19 cellular contexts compared by ENCODE assay signal in genomic region chr1:6163973-6164617, GRCh38. TPM values are rescaled to one million over a fixed set of nuclear protein-coding genes. Genes with fewer than 3 reads are reported as not detected.
A peak's percentile ranks its signal among the peaks of the same experiment; 100 is the strongest.
DNase-seq lines count a peak whose midpoint lies in the region; ATAC-seq and TF ChIP-seq lines count a peak whose summit lies in the region.
"Had no signal": no experiment of that assay in that cellular context is flagged by ENCODE, and none has a peak within 500 bp of the region (broad histone marks: within the 10 kb centered on the region; RNA-seq: fewer than 3 reads in every experiment).

No MANE protein-coding gene starts in this region.

- H3K9me3 ChIP-seq in heart right ventricle (no peaks in the 10 kb centered on the region), Panc1 (ENCODE audit: control insufficient read depth, insufficient read depth, low read depth, low read length) (no peaks in the 10 kb centered on the region)
- H3K9me3 ChIP-seq: SJCRH30 had no signal

- H3K18ac ChIP-seq in mesendoderm (ENCODE audit: low read length) = no peak overlapping the region

- no peak overlapping the region for H3K4ac ChIP-seq in mesendoderm (ENCODE audit: low read depth, low read length)

- ATAC-seq in Right ventricle myocardium inferior (no peak), heart right ventricle (no peak), Panc1 (no peak)
- ATAC-seq: PC-3, T-cell had no signal

- H3K27ac ChIP-seq in heart right ventricle (no peak overlapping the region), Panc1 (ENCODE audit: low read length) (no peak overlapping the region), mesendoderm (ENCODE audit: low read depth, low read length) (no peak overlapping the region)
- H3K27ac ChIP-seq: RWPE1, SJCRH30 had no signal

- no peak overlapping the region for H3K9ac ChIP-seq in mesendoderm (ENCODE audit: low read length)

- no peaks in the 10 kb centered on the region for H3K79me2 ChIP-seq in mesendoderm (ENCODE audit: control insufficient read depth, insufficient read depth, low read length)

- H3K36me3 ChIP-seq in heart right ventricle = no peaks in the 10 kb centered on the region
- H3K36me3 ChIP-seq in Panc1 (ENCODE audit: control insufficient read depth, insufficient read depth, low read length) = no peaks in the 10 kb centered on the region
- no peaks in the 10 kb centered on the region for H3K36me3 ChIP-seq in mesendoderm (ENCODE audit: control insufficient read depth, insufficient read depth, low read length)
- H3K36me3 ChIP-seq: SJCRH30 had no signal

- CTCF ChIA-PET in Panc1 (lab: Charles Lee) = no interaction called here

- no peak overlapping the region for H4K5ac ChIP-seq in mesendoderm (ENCODE audit: low read length)

- no peak overlapping the region for H3K23ac ChIP-seq in mesendoderm (ENCODE audit: low read length)

- no peak overlapping the region for H3K56ac ChIP-seq in mesendoderm (ENCODE audit: low read length)

- no peak overlapping the region for H2BK5ac ChIP-seq in mesendoderm (ENCODE audit: low read length)

- H2AK5ac ChIP-seq in mesendoderm (ENCODE audit: low read length) = no peak overlapping the region

- POLR2A ChIA-PET in Panc1 (lab: Charles Lee) = no interaction called here

- no peak overlapping the region for H3K4me2 ChIP-seq in mesendoderm (ENCODE audit: low read length)

- DNase-seq in Right ventricle myocardium inferior (ENCODE audit: missing footprints) (peak; percentile 7), heart right ventricle (no peak), Panc1 (ENCODE audit: low read depth, low spot score) (no peak), middle frontal gyrus (ENCODE audit: extremely low spot score, low spot score) (peak; percentile 44), NCI-H2081 treated with DMSO at 0.1 percent for 48 hours (lab: John Stamatoyannopoulos, UW) (no peak), HK-2 (ENCODE audit: unreplicated experiment) (no peak), mesendoderm (no peak)
- DNase-seq: CD4-positive, CD25-positive, alpha-beta regulatory T cell; Karpas-422; MV-4-11; NCI-H1105 treated with DMSO at 0.1 percent for 48 hours; NCI-H1694; NCI-H2081; NCI-H226; PC-3; SJCRH30; T-cell had no signal

- H3K27me3 ChIP-seq in heart right ventricle (peaks cover 0 to 77% (median 49%) of the 10 kb centered on the region in 7 donors), Panc1 (ENCODE audit: control insufficient read depth, insufficient read depth, low read length) (no peaks in the 10 kb centered on the region), mesendoderm (ENCODE audit: insufficient read depth, low read length, poor library complexity) (no peaks in the 10 kb centered on the region)

- intact Hi-C loops in Right ventricle myocardium inferior (cut with DNase I) = no loop called here
- intact Hi-C loops in heart right ventricle (cut with DNase I) = no loop called here
- intact Hi-C loops in Panc1 (cut with micrococcal nuclease; ENCODE audit: unreplicated experiment) = no loop called here

- no peaks in the 10 kb centered on the region for H3K79me1 ChIP-seq in mesendoderm (ENCODE audit: low read length)

- no peak overlapping the region for H2BK120ac ChIP-seq in mesendoderm (ENCODE audit: low read depth, low read length)

- H2BK15ac ChIP-seq in mesendoderm (replicated peaks; ENCODE audit: low read depth) = no peak overlapping the region

- in situ Hi-C loops in Panc1 (cut with HindIII; ENCODE audit: low pct_unique_long_range_greater_than_20kb, low sequenced_read_pairs) = no loop called here

- no peak overlapping the region for H4K8ac ChIP-seq in mesendoderm (ENCODE audit: low read depth, low read length)

- 69 to 70% methylated on average over 19 of the region's 19 CpGs for WGBS in heart right ventricle, 2 donors
- WGBS in mesendoderm (ENCODE audit: extremely low coverage, insufficient coverage, low lambda C conversion rate) = no CpG with 5 or more reads among the region's 19 CpGs

- peaks cover 0 to 7% (median 0%) of the 10 kb centered on the region in 9 donors for H3K4me1 ChIP-seq in heart right ventricle
- H3K4me1 ChIP-seq in Panc1 (ENCODE audit: control insufficient read depth, insufficient read depth, low read length) = no peaks in the 10 kb centered on the region
- H3K4me1 ChIP-seq in mesendoderm (ENCODE audit: control insufficient read depth, low read depth, low read length) = no peaks in the 10 kb centered on the region
- H3K4me1 ChIP-seq: SJCRH30 had no signal

- TF ChIP-seq CTCF in heart right ventricle (IDR thresholded peaks at IDR 0.05) = no peak
- TF ChIP-seq CTCF in Panc1 (IDR thresholded peaks at IDR 0.05) = no peak

- no peak overlapping the region for H3K4me3 ChIP-seq in heart right ventricle
- no peak overlapping the region for H3K4me3 ChIP-seq in Panc1 (ENCODE audit: low read depth in 2 of 2, low read length in 2 of 2)
- H3K4me3 ChIP-seq in mesendoderm (ENCODE audit: low read length) = no peak overlapping the region
- H3K4me3 ChIP-seq: SJCRH30 had no signal

- BruUV-seq in Panc1 (replicated peaks; lab: Mats Ljungman, UMichigan) = TSS peak; percentile 52

RNA-seq across cellular contexts. Expression of gene CHD5, which starts 16.0 kb away (rescaled TPM):
- total RNA-seq in Right ventricle myocardium inferior (0.05 TPM), heart right ventricle (under 1 TPM; 0.02 to 0.78 (median 0.25) TPM), Panc1 (2021; ENCODE audit: unreplicated experiment) (62.9 TPM)
- under 1 TPM; 0.01 to 0.07 TPM for polyA plus RNA-seq in heart right ventricle
- polyA plus RNA-seq in Panc1 (2012; ENCODE audit: insufficient read length) = 72.6 TPM
- polyA plus RNA-seq in mesendoderm (2013, experiment 1 of 2) = 0.35 TPM
- 0.53 TPM for polyA plus RNA-seq in mesendoderm (2013, experiment 2 of 2)
- total RNA-seq: CD4-positive, CD25-positive, alpha-beta regulatory T cell had no signal
- polyA plus RNA-seq: CD4-positive, CD25-positive, alpha-beta regulatory T cell; IgD-negative memory B cell had no signal

RNA-seq across cellular contexts. Expression of gene RPL22, which starts 35.3 kb away (rescaled TPM):
- total RNA-seq in Right ventricle myocardium inferior (264 TPM), heart right ventricle (100 to 1,000 TPM; 223 to 298 (median 273) TPM), Panc1 (2021; ENCODE audit: unreplicated experiment) (309 TPM)
- polyA plus RNA-seq in heart right ventricle = 100 to 1,000 TPM; 295 to 639 TPM
- polyA plus RNA-seq in Panc1 (2012; ENCODE audit: insufficient read length) = 319 TPM
- 1,162 TPM for polyA plus RNA-seq in mesendoderm (2013, experiment 1 of 2)
- polyA plus RNA-seq in mesendoderm (2013, experiment 2 of 2) = 1,142 TPM

RNA-seq across cellular contexts. Expression of gene RNF207, which starts 41.8 kb away (rescaled TPM):
- total RNA-seq in Right ventricle myocardium inferior (54.6 TPM), heart right ventricle (100 to 1,000 TPM in 1 of 10 donors, 10 to 100 TPM in 9; 30.6 to 101 (median 67.4) TPM), Panc1 (2021; ENCODE audit: unreplicated experiment) (115 TPM)
- polyA plus RNA-seq in heart right ventricle = 100 to 1,000 TPM in 1 of 2 donors, 10 to 100 TPM in 1; 16.2 to 183 TPM
- 84.5 TPM for polyA plus RNA-seq in Panc1 (2012; ENCODE audit: insufficient read length)
- polyA plus RNA-seq in mesendoderm (2013, experiment 1 of 2) = 0.31 TPM
- polyA plus RNA-seq in mesendoderm (2013, experiment 2 of 2) = 0.41 TPM
- total RNA-seq: SJCRH30 had no signal

Comparison
In these comparisons a context has a peak if more than half of its experiments do, and no peak if none do; other contexts are left out.
1. DNase-seq: peak in Right ventricle myocardium inferior (single experiment) and middle frontal gyrus (single experiment); none in heart right ventricle (0 of 2), Panc1 (single experiment), NCI-H2081 treated with DMSO at 0.1 percent for 48 hours (single experiment), HK-2 (single experiment) and mesendoderm (single experiment).
2. RNA of gene CHD5, which starts 16.0 kb away (total RNA-seq): 62.9 TPM in Panc1 (single experiment); 0.02 to 0.78 TPM in heart right ventricle and 0.05 TPM in Right ventricle myocardium inferior (single experiment); every median in the first group is over 10 times any median in the second.